ENCODE assay signal across 9 cellular contexts in genomic region chr11:1870721-1871466, GRCh38. TPM values are rescaled to one million over a fixed set of nuclear protein-coding genes. Genes with fewer than 3 reads are reported as not detected.
DNase-seq lines count a peak whose midpoint lies in the region; ATAC-seq and TF ChIP-seq lines count a peak whose summit lies in the region.
"Had no signal": no experiment of that assay in that cellular context is flagged by ENCODE, and none has a peak within 500 bp of the region (broad histone marks: within the 10 kb centered on the region; RNA-seq: fewer than 3 reads in every experiment).

No MANE protein-coding gene starts in this region.

- H3K4ac ChIP-seq in mesenchymal stem cell (ENCODE audit: low read depth in 1 of 2, low read length in 2 of 2): peak overlapping the region in 1 of 2 experiments; percentile 46

- no peaks in the 10 kb centered on the region for H3K9me3 Mint-ChIP-seq in activated naive CD8-positive, alpha-beta T cell treated with anti-CD3 and anti-CD28 coated beads, Interleukin-2, amount 50 U/mL, for 24 hours

- peak overlapping the region; percentile 61 for H3K27ac Mint-ChIP-seq in activated naive CD8-positive, alpha-beta T cell treated with anti-CD3 and anti-CD28 coated beads, Interleukin-2, amount 50 U/mL, for 24 hours

- H3K4me3 ChIP-seq in mesenchymal stem cell (ENCODE audit: insufficient read depth in 1 of 2, low read depth in 1 of 2, low read length in 2 of 2) (peak overlapping the region in 1 of 2 experiments; percentile 86), transverse colon (peak overlapping the region in 3 of 4 donors; percentile 0 to 28 (median 27)), H7 (ENCODE audit: insufficient read depth, low read depth, low read length) (no peak overlapping the region)

- H3K79me1 ChIP-seq in mesenchymal stem cell (replicated peaks; ENCODE audit: low read length, poor library complexity, severe bottlenecking): peaks cover 2% of the 10 kb centered on the region

- H4K8ac ChIP-seq in mesenchymal stem cell (ENCODE audit: low read length): no peak overlapping the region

- no peak overlapping the region for H2BK120ac ChIP-seq in mesenchymal stem cell (ENCODE audit: low read depth, low read length)

- peak; percentile 50 for ATAC-seq in activated naive CD8-positive, alpha-beta T cell treated with anti-CD3 and anti-CD28 coated beads, Interleukin-2, amount 50 U/mL, for 24 hours
- no peak for ATAC-seq in GM19467 (IDR thresholded peaks at IDR 0.05; ENCODE audit: unreplicated experiment)

- peak overlapping the region; percentile 37 for H3K4me3 Mint-ChIP-seq in activated naive CD8-positive, alpha-beta T cell treated with anti-CD3 and anti-CD28 coated beads, Interleukin-2, amount 50 U/mL, for 24 hours

- H4K91ac ChIP-seq in mesenchymal stem cell (ENCODE audit: low read length): peak overlapping the region; percentile 20

- no peak overlapping the region for H2BK5ac ChIP-seq in mesenchymal stem cell (ENCODE audit: low read depth, low read length, poor library complexity, severe bottlenecking)

- H3K36me3 ChIP-seq in mesenchymal stem cell (ENCODE audit: control insufficient read depth in 1 of 2, insufficient read depth in 2 of 2, low read depth in 1 of 2, low read length in 2 of 2): no peaks in the 10 kb centered on the region
- no peaks in the 10 kb centered on the region for H3K36me3 ChIP-seq in transverse colon
- H3K36me3 ChIP-seq in H7 (replicated peaks; ENCODE audit: control insufficient read depth, insufficient read depth, low read length): no peaks in the 10 kb centered on the region

- H2AFZ ChIP-seq in mesenchymal stem cell (ENCODE audit: low read depth, low read length): no peak overlapping the region

- no peak for TF ChIP-seq CTCF in transverse colon (IDR thresholded peaks at IDR 0.05)

- WGBS in mesenchymal stem cell: 49% methylated on average over 50 of the region's 50 CpGs
- WGBS in transverse colon (ENCODE audit: low coverage in 1 of 2), 2 donors: 48% methylated on average over 50 of the region's 50 CpGs; no CpG with 5 or more reads in 1 of the 2 donors

- DNase-seq in activated CD4-positive, alpha-beta T cell treated with anti-CD3 and anti-CD28 coated beads for 48 hours: peak; percentile 29
- no peak for DNase-seq in activated CD4-positive, alpha-beta T cell treated with anti-CD3 and anti-CD28 coated beads for 1 hour
- peak; percentile 44 for DNase-seq in activated naive CD8-positive, alpha-beta T cell treated with anti-CD3 and anti-CD28 coated beads, Interleukin-2, amount 50 U/mL, for 24 hours
- DNase-seq in mesenchymal stem cell (peak; percentile 20), transverse colon (no peak), H7 (no peak), HT-29 (ENCODE audit: low spot score) (no peak)

- no peak for TF ChIP-seq POLR2A in transverse colon (IDR thresholded peaks at IDR 0.05)

- peak overlapping the region; percentile 7 for H2AK5ac ChIP-seq in mesenchymal stem cell (ENCODE audit: low read length, severe bottlenecking)

- in situ Hi-C loops in transverse colon (cut with MboI; ENCODE audit: low pct_ligation_motif_present in 1 of 4, low pct_unique_long_range_greater_than_20kb in 1 of 4, low sequenced_read_pairs in 3 of 4): no loop called here

- no peak for TF ChIP-seq EP300 in transverse colon (IDR thresholded peaks at IDR 0.05; ENCODE audit: low read depth)

- H3K9ac ChIP-seq in mesenchymal stem cell (ENCODE audit: low read length): peak overlapping the region; percentile 88

- H3K27ac ChIP-seq in mesenchymal stem cell (ENCODE audit: low read length, poor library complexity, severe bottlenecking): no peak overlapping the region
- H3K27ac ChIP-seq in transverse colon: peak overlapping the region; percentile 62 to 71 (median 70)

- H3K9me3 ChIP-seq in mesenchymal stem cell (ENCODE audit: control insufficient read depth, low read length) (no peaks in the 10 kb centered on the region), transverse colon (no peaks in the 10 kb centered on the region)

- H3K4me1 ChIP-seq in mesenchymal stem cell (ENCODE audit: control insufficient read depth, insufficient read depth, low read depth, low read length): peaks cover 56% of the 10 kb centered on the region
- peaks cover 0 to 37% (median 13%) of the 10 kb centered on the region in 4 donors for H3K4me1 ChIP-seq in transverse colon

- no peaks in the 10 kb centered on the region for H3K27me3 Mint-ChIP-seq in activated naive CD8-positive, alpha-beta T cell treated with anti-CD3 and anti-CD28 coated beads, Interleukin-2, amount 50 U/mL, for 24 hours

- peak overlapping the region; percentile 0 to 16 for H3K18ac ChIP-seq in mesenchymal stem cell (ENCODE audit: low read depth in 1 of 2, low read length in 2 of 2)

- H2BK12ac ChIP-seq in mesenchymal stem cell (ENCODE audit: low read length in 2 of 2): peak overlapping the region in 1 of 2 experiments; percentile 64

- H3K4me2 ChIP-seq in mesenchymal stem cell (ENCODE audit: low read length, poor library complexity, severe bottlenecking): no peak overlapping the region

- H2BK15ac ChIP-seq in mesenchymal stem cell (ENCODE audit: low read depth, poor library complexity, severe bottlenecking): no peak overlapping the region

- H3K4me1 Mint-ChIP-seq in activated naive CD8-positive, alpha-beta T cell treated with anti-CD3 and anti-CD28 coated beads, Interleukin-2, amount 50 U/mL, for 24 hours: peaks cover 37% of the 10 kb centered on the region

- H3K14ac ChIP-seq in mesenchymal stem cell (ENCODE audit: low read length in 2 of 2): peak overlapping the region in 1 of 2 experiments; percentile 38

- H3K27me3 ChIP-seq in mesenchymal stem cell (ENCODE audit: control insufficient read depth in 1 of 2, insufficient read depth in 1 of 2, low read length in 2 of 2): peaks cover 0 to 32% of the 10 kb centered on the region in 2 experiments
- H3K27me3 ChIP-seq in transverse colon: no peaks in the 10 kb centered on the region
- H3K27me3 ChIP-seq in H7 (ENCODE audit: control insufficient read depth, insufficient read depth, low read length): no peaks in the 10 kb centered on the region

- no peaks in the 10 kb centered on the region for H3K36me3 Mint-ChIP-seq in activated naive CD8-positive, alpha-beta T cell treated with anti-CD3 and anti-CD28 coated beads, Interleukin-2, amount 50 U/mL, for 24 hours (ENCODE audit: low read depth)

- intact Hi-C loops in transverse colon (cut with DNase I; ENCODE audit: low total_unique reads): no loop called here

- H3K23ac ChIP-seq in mesenchymal stem cell (ENCODE audit: low read length in 2 of 2): no peak overlapping the region

RNA-seq across cellular contexts. Expression of gene LSP1, which starts 18.0 kb away (rescaled TPM):
- 1.3 TPM for polyA plus RNA-seq in mesenchymal stem cell (2013, experiment 1 of 2)
- 1.3 TPM for polyA plus RNA-seq in mesenchymal stem cell (2013, experiment 2 of 2)
- 10 to 100 TPM; 12.3 to 69.6 (median 23.2) TPM for total RNA-seq in transverse colon
- total RNA-seq in H7 (2014; rRNA removed; shearing (Covaris generic)): 0.35 and 2.0 TPM in 2 replicates
- total RNA-seq in HT-29 (2014; rRNA removed; shearing (Covaris generic)): 0.05 and 0.60 TPM in 2 replicates
- polyA plus RNA-seq: BJ had no signal

RNA-seq across cellular contexts. Expression of gene PRR33, which starts 20.8 kb away (rescaled TPM):
- not detected for polyA plus RNA-seq in mesenchymal stem cell (2013, experiment 1 of 2)
- polyA plus RNA-seq in mesenchymal stem cell (2013, experiment 2 of 2): not detected
- total RNA-seq in transverse colon: not detected
- total RNA-seq in H7 (2014; rRNA removed; shearing (Covaris generic)): not detected in 2 replicates
- not detected in 2 replicates for total RNA-seq in HT-29 (2014; rRNA removed; shearing (Covaris generic))
- polyA plus RNA-seq: BJ had no signal

RNA-seq across cellular contexts. Expression of gene TNNI2, which starts 32.1 kb away (rescaled TPM):
- not detected for polyA plus RNA-seq in mesenchymal stem cell (2013, experiment 1 of 2)
- polyA plus RNA-seq in mesenchymal stem cell (2013, experiment 2 of 2): 0.07 TPM
- total RNA-seq in transverse colon: 10 to 100 TPM in 1 of 4 donors, 1 to 10 TPM in 1, not detected in 2; 3.5 to 35.9 TPM
- not detected in 2 replicates for total RNA-seq in H7 (2014; rRNA removed; shearing (Covaris generic))
- 4.6 and 17.2 TPM in 2 replicates for total RNA-seq in HT-29 (2014; rRNA removed; shearing (Covaris generic))
- polyA plus RNA-seq: BJ had no signal

RNA-seq across cellular contexts. Expression of gene SYT8, which starts 36.1 kb away (rescaled TPM):
- polyA plus RNA-seq in mesenchymal stem cell (2013, experiment 1 of 2): not detected
- polyA plus RNA-seq in mesenchymal stem cell (2013, experiment 2 of 2): not detected
- 1 to 10 TPM in 2 of 4 donors, not detected in 2; 1.4 to 4.1 TPM for total RNA-seq in transverse colon
- total RNA-seq in H7 (2014; rRNA removed; shearing (Covaris generic)): not detected in 2 replicates
- total RNA-seq in HT-29 (2014; rRNA removed; shearing (Covaris generic)): 59.9 and 63.4 TPM in 2 replicates
- polyA plus RNA-seq: BJ had no signal

RNA-seq across cellular contexts. Expression of gene TNNT3, which starts 48.6 kb away (rescaled TPM):
- polyA plus RNA-seq in mesenchymal stem cell (2013, experiment 1 of 2): not detected
- not detected for polyA plus RNA-seq in mesenchymal stem cell (2013, experiment 2 of 2)
- total RNA-seq in transverse colon: 1 to 10 TPM in 2 of 4 donors, not detected in 2; 1.9 to 3.3 TPM
- not detected in 2 replicates for total RNA-seq in H7 (2014; rRNA removed; shearing (Covaris generic))
- 0.23 TPM in 1 of 2 replicates, not detected in the other for total RNA-seq in HT-29 (2014; rRNA removed; shearing (Covaris generic))
- polyA plus RNA-seq: BJ had no signal

Comparison
In these comparisons a context has a peak if more than half of its experiments do, and no peak if none do; other contexts are left out.
1. DNase-seq: peak in activated CD4-positive, alpha-beta T cell treated with anti-CD3 and anti-CD28 coated beads for 48 hours (single experiment), activated naive CD8-positive, alpha-beta T cell treated with anti-CD3 and anti-CD28 coated beads, Interleukin-2, amount 50 U/mL, for 24 hours (single experiment) and mesenchymal stem cell (single experiment); none in activated CD4-positive, alpha-beta T cell treated with anti-CD3 and anti-CD28 coated beads for 1 hour (single experiment), transverse colon (single experiment), H7 (single experiment) and HT-29 (single experiment).